16 cellular contexts compared by ENCODE assay signal in genomic region chr5:90682278-90682677, GRCh38.
A peak's percentile ranks its signal among the peaks of the same experiment; 100 is the strongest.
DNase-seq lines count a peak whose midpoint lies in the region; ATAC-seq and TF ChIP-seq lines count a peak whose summit lies in the region.
"Had no signal": no experiment of that assay in that cellular context is flagged by ENCODE, and none has a peak within 500 bp of the region (broad histone marks: within the 10 kb centered on the region; RNA-seq: fewer than 3 reads in every experiment).

No MANE protein-coding gene starts in this region.

- no peaks in the 10 kb centered on the region for H3K27me3 Mint-ChIP-seq in neural progenitor cell (ENCODE audit: insufficient read depth, low read depth)
- H3K27me3 Mint-ChIP-seq: CD4-positive, alpha-beta memory T cell had no signal

- H3K9ac ChIP-seq in neural progenitor cell, result no peak overlapping the region

- no peaks in the 10 kb centered on the region for H3K4me1 ChIP-seq in neural progenitor cell

- no peak overlapping the region for H3K4me2 ChIP-seq in neural progenitor cell
- H3K4me2 ChIP-seq: GM23338 had no signal

- no peaks in the 10 kb centered on the region for H4K20me1 ChIP-seq in neural progenitor cell (ENCODE audit: low read depth)

- no peaks in the 10 kb centered on the region for H3K79me2 ChIP-seq in neural progenitor cell (ENCODE audit: low read depth)

- H3K9me3 Mint-ChIP-seq in neural progenitor cell, result peaks cover 7% of the 10 kb centered on the region
- H3K9me3 Mint-ChIP-seq: GM23338 had no signal

- no peaks in the 10 kb centered on the region for H3K9me3 ChIP-seq in neural progenitor cell (ENCODE audit: low read depth)

- peaks cover 48% of the 10 kb centered on the region for H3K36me3 Mint-ChIP-seq in neural progenitor cell
- H3K36me3 Mint-ChIP-seq: CD4-positive, alpha-beta memory T cell had no signal

- H3K27ac ChIP-seq in angular gyrus (ENCODE audit: low read depth, low read length) (peak overlapping the region; percentile 64), caudate nucleus (ENCODE audit: low read depth, low read length) (peak overlapping the region; percentile 82), layer of hippocampus (ENCODE audit: low read depth, low read length) (peak overlapping the region; percentile 57), neural progenitor cell (no peak overlapping the region)

- H3K27me3 ChIP-seq in layer of hippocampus (ENCODE audit: control insufficient read depth, insufficient read depth, low read length) (no peaks in the 10 kb centered on the region), neural progenitor cell (no peaks in the 10 kb centered on the region)

- DNase-seq in caudate nucleus (lab: John Stamatoyannopoulos, UW), result no peak
- DNase-seq in NCI-H187 (lab: John Stamatoyannopoulos, UW), result no peak
- DNase-seq in neural progenitor cell (ENCODE audit: low spot score), result no peak
- DNase-seq: C1 segment of cervical spinal cord; Calu3; CD4-positive, alpha-beta memory T cell; COR-L47; DMS53; DMS79 treated with DMSO at 0.1 percent for 48 hours; GF-D8; H9; HFFc6 had no signal

- H3K36me3 ChIP-seq in neural progenitor cell, result peaks cover 17% of the 10 kb centered on the region

- H3F3A ChIP-seq in neural progenitor cell (ENCODE audit: low read depth), result no peaks in the 10 kb centered on the region

- no peak overlapping the region for H3K27ac Mint-ChIP-seq in neural progenitor cell
- H3K27ac Mint-ChIP-seq: CD4-positive, alpha-beta memory T cell; GM23338; H9; HFFc6 had no signal

- no peak overlapping the region for H2AFZ ChIP-seq in neural progenitor cell (replicated peaks)
- H2AFZ ChIP-seq: GM23338 had no signal

- no peak for ATAC-seq in HG03354 (IDR thresholded peaks at IDR 0.05; ENCODE audit: poor library complexity, severe bottlenecking, unreplicated experiment)
- ATAC-seq: GM23338 had no signal

- no peak overlapping the region for H3K4me3 ChIP-seq in neural progenitor cell
- H3K4me3 ChIP-seq: GM23338 had no signal

- peaks cover 6% of the 10 kb centered on the region for H3K4me1 Mint-ChIP-seq in neural progenitor cell
- H3K4me1 Mint-ChIP-seq: CD4-positive, alpha-beta memory T cell; GM23338; H9 had no signal

- H3K4me3 Mint-ChIP-seq in neural progenitor cell, result no peak overlapping the region
- H3K4me3 Mint-ChIP-seq: CD4-positive, alpha-beta memory T cell; GM23338; H9; HFFc6 had no signal

- TF ChIP-seq CTCF in neural progenitor cell (IDR thresholded peaks at IDR 0.05), result no peak
